ENCODE assay signal across 8 cellular contexts in the genomic region with DNA sequence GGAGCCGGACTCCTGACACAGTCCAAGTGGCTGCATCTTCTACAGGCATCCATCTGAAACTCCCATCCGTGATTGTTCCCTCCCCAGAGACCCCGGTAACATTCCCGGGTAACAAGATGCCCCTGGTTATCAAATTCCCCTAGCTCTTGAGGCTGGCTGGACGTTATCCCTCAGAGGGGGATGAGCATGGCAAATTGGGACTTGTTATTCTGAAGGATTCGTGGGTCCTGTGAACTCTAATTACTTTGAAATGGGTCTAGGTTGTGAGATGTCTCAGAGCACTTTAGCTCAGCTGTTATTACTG. TPM values are rescaled to one million over a fixed set of nuclear protein-coding genes. Genes with fewer than 3 reads are reported as not detected.
A peak's percentile ranks its signal among the peaks of the same experiment; 100 is the strongest.
DNase-seq lines count a peak whose midpoint lies in the region; ATAC-seq and TF ChIP-seq lines count a peak whose summit lies in the region.

No MANE protein-coding gene starts in this region.

- H3K36me3 ChIP-seq in skeletal muscle satellite cell (ENCODE audit: insufficient read depth, low read length): no peaks in the 10 kb centered on the region

- peak overlapping the region; percentile 93 for H3K4me3 Mint-ChIP-seq in glutamatergic neuron (ENCODE audit: unreplicated experiment)

- H3K4me1 Mint-ChIP-seq in glutamatergic neuron (ENCODE audit: low read depth, unreplicated experiment): peaks cover 7% of the 10 kb centered on the region

- H3K4me3 ChIP-seq in WI38 (ENCODE audit: low read depth, low read length): peak overlapping the region; percentile 61
- peak overlapping the region; percentile 73 for H3K4me3 ChIP-seq in skeletal muscle satellite cell (ENCODE audit: low read length)

- in situ Hi-C loops in GM13977 (cut with MboI; ENCODE audit: low pct_unique_long_range_greater_than_20kb, low sequenced_read_pairs, unreplicated experiment): no loop called here

- H3K9me3 Mint-ChIP-seq in glutamatergic neuron (ENCODE audit: unreplicated experiment): peaks cover 8% of the 10 kb centered on the region

- TF ChIP-seq CTCF in GM13977 (IDR thresholded peaks at IDR 0.05; ENCODE audit: extremely low read depth, insufficient read depth, missing control alignments) (no peak), WI38 (IDR thresholded peaks at IDR 0.05; ENCODE audit: low read depth, low read length) (no peak), glutamatergic neuron (IDR thresholded peaks at IDR 0.05; ENCODE audit: partially characterized antibody, unreplicated experiment) (peak; percentile 5), omental fat pad (IDR thresholded peaks at IDR 0.05) (no peak)

- no peak for ATAC-seq in omental fat pad (ENCODE audit: low FRiP score)
- ATAC-seq in HG03108 (IDR thresholded peaks at IDR 0.05; ENCODE audit: unreplicated experiment): no peak

- H3K27me3 ChIP-seq in skeletal muscle satellite cell (ENCODE audit: control insufficient read depth, insufficient read depth, low read length): no peaks in the 10 kb centered on the region

- peak overlapping the region; percentile 90 for H3K9ac ChIP-seq in skeletal muscle satellite cell (ENCODE audit: low read depth, low read length)

- no peaks in the 10 kb centered on the region for H3K36me3 Mint-ChIP-seq in glutamatergic neuron (ENCODE audit: unreplicated experiment)

- H3K4me2 ChIP-seq in skeletal muscle satellite cell (ENCODE audit: low read length): peak overlapping the region; percentile 90

- peaks cover 3% of the 10 kb centered on the region for H3K27me3 Mint-ChIP-seq in glutamatergic neuron (ENCODE audit: unreplicated experiment)

- H3K4me1 ChIP-seq in skeletal muscle satellite cell (ENCODE audit: control insufficient read depth, insufficient read depth, low read length): peaks cover 14% of the 10 kb centered on the region

- H3K9me3 ChIP-seq in skeletal muscle satellite cell (replicated peaks; ENCODE audit: low read length): no peaks in the 10 kb centered on the region

- peak overlapping the region; percentile 81 for H3K27ac Mint-ChIP-seq in glutamatergic neuron (ENCODE audit: unreplicated experiment)

- peak; percentile 27 for DNase-seq in GM13977 (ENCODE audit: low spot score)
- no peak for DNase-seq in glutamatergic neuron
- DNase-seq in omental fat pad (ENCODE audit: low spot score): no peak
- DNase-seq in DMS153 (lab: John Stamatoyannopoulos, UW): no peak
- no peak for DNase-seq in effector CD4-positive, alpha-beta T cell

RNA-seq across cellular contexts. Expression of gene PAN2, which starts 0.6 kb away (rescaled TPM):
- total RNA-seq in glutamatergic neuron (ENCODE audit: unreplicated experiment) (101 TPM), omental fat pad (10 to 100 TPM; 17.3 to 57.8 (median 40.7) TPM)
- 12.2 and 15.7 TPM in 2 replicates for total RNA-seq in skeletal muscle satellite cell (2012; rRNA removed)

RNA-seq across cellular contexts. Expression of gene IL23A, which starts 4.2 kb away (rescaled TPM):
- total RNA-seq in glutamatergic neuron (ENCODE audit: unreplicated experiment) (0.42 TPM), omental fat pad (1 to 10 TPM in 1 of 4 donors, not detected in 3; 2.2 TPM)
- total RNA-seq in skeletal muscle satellite cell (2012; rRNA removed): 0.44 TPM in 1 of 2 replicates, not detected in the other

RNA-seq across cellular contexts. Expression of gene CNPY2, which starts 18.7 kb away (rescaled TPM):
- total RNA-seq in glutamatergic neuron (ENCODE audit: unreplicated experiment) (141 TPM), omental fat pad (10 to 100 TPM; 60.4 to 77.8 (median 69.7) TPM)
- total RNA-seq in skeletal muscle satellite cell (2012; rRNA removed): 83.4 and 91.0 TPM in 2 replicates

RNA-seq across cellular contexts. Expression of gene STAT2, which starts 25.5 kb away (rescaled TPM):
- total RNA-seq in glutamatergic neuron (ENCODE audit: unreplicated experiment) (74.7 TPM), omental fat pad (100 to 1,000 TPM; 137 to 256 (median 177) TPM)
- 89.1 and 102 TPM in 2 replicates for total RNA-seq in skeletal muscle satellite cell (2012; rRNA removed)

RNA-seq across cellular contexts. Expression of gene APOF, which starts 28.2 kb away (rescaled TPM):
- total RNA-seq in glutamatergic neuron (ENCODE audit: unreplicated experiment) (not detected), omental fat pad (not detected)
- total RNA-seq in skeletal muscle satellite cell (2012; rRNA removed): not detected in 2 replicates
